ENCODE assay signal across 23 cellular contexts in the genomic region with DNA sequence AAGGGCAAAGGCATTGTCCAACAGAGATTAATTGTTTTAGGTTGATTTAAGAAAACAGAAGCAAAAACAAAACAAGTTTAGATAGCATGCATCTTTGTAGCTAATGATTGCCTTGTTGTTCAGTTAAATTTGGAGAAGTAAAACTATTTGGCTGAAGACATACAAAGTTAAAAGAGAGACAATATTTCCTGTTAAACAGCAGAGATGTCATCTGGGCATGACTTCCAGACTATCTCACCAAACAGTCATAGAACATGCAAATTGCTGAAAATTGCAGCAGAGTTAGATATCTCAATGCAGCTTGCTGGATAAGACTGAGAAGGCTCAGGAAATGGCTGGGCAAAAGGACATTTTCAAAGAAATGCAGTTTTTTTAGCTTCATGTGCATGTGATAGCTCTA.
DNase-seq lines count a peak whose midpoint lies in the region; ATAC-seq, FAIRE-seq and TF ChIP-seq lines count a peak whose summit lies in the region.
"Had no signal": no experiment of that assay in that cellular context is flagged by ENCODE, and none has a peak within 500 bp of the region (broad histone marks: within the 10 kb centered on the region; RNA-seq: fewer than 3 reads in every experiment).

No MANE protein-coding gene starts in this region.

- H3K27ac ChIP-seq in DOHH2 (ENCODE audit: low read depth, low read length) = peak overlapping the region; percentile 79
- no peak overlapping the region for H3K27ac ChIP-seq in OCI-LY1 (ENCODE audit: low read depth, low read length, poor library complexity, severe bottlenecking)
- H3K27ac ChIP-seq: A549, BLaER1, C4-2B had no signal

- ATAC-seq in HG03175 (IDR thresholded peaks at IDR 0.05; ENCODE audit: unreplicated experiment) = peak; percentile 43
- peak; percentile 31 for ATAC-seq in memory B cell (ENCODE audit: low read depth)
- ATAC-seq in GM21367 (IDR thresholded peaks at IDR 0.05; ENCODE audit: unreplicated experiment) = no peak
- ATAC-seq: A549; CD8-positive, alpha-beta T cell; GM12878 had no signal

- no peak for FAIRE-seq in H54 (lab: Jason Lieb, UNC)
- FAIRE-seq: A549, GM12878 had no signal

- TF ChIP-seq CTCF in DOHH2 (IDR thresholded peaks at IDR 0.05; ENCODE audit: low read depth, low read length, poor library complexity, severe bottlenecking) (no peak), OCI-LY1 (IDR thresholded peaks at IDR 0.05; ENCODE audit: low read length) (no peak)

- H3K4me1 Mint-ChIP-seq in memory B cell = no peaks in the 10 kb centered on the region
- H3K4me1 Mint-ChIP-seq: CD4-positive, CD25-positive, alpha-beta regulatory T cell had no signal

- H3K27ac Mint-ChIP-seq in memory B cell = no peak overlapping the region
- H3K27ac Mint-ChIP-seq: CD4-positive, CD25-positive, alpha-beta regulatory T cell; CD8-positive, alpha-beta T cell had no signal

- H3K36me3 Mint-ChIP-seq in memory B cell = no peaks in the 10 kb centered on the region
- H3K36me3 Mint-ChIP-seq: CD4-positive, CD25-positive, alpha-beta regulatory T cell; CD8-positive, alpha-beta T cell had no signal

- peaks cover 4% of the 10 kb centered on the region; the same call in 1 of the 2 replicates for H3F3A ChIP-seq in DOHH2 (ENCODE audit: control insufficient read depth, insufficient read depth)
- no peaks in the 10 kb centered on the region for H3F3A ChIP-seq in OCI-LY1 (ENCODE audit: insufficient read depth, low read length)

- no peak for TF ChIP-seq POLR2A in H54 (IDR thresholded peaks at IDR 0.05; ENCODE audit: low read depth, low read length)

- DNase-seq in memory B cell (ENCODE audit: low spot score in 2 of 2) (no peak), AG08395 (ENCODE audit: low spot score) (no peak), H54 (ENCODE audit: insufficient read length, low spot score) (no peak)
- DNase-seq: 8988T; ACHN; Caco-2; CD4-positive, CD25-positive, alpha-beta regulatory T cell; CD8-positive, alpha-beta T cell; DMS153; DND-41; EL; GDM1; GOT3; H7; HCEC 1CT had no signal

- H3K9me3 ChIP-seq in DOHH2 (ENCODE audit: control insufficient read depth, insufficient read depth, low read length) = no peaks in the 10 kb centered on the region
- H3K9me3 ChIP-seq in OCI-LY1 (ENCODE audit: low read length) = no peaks in the 10 kb centered on the region
- H3K9me3 ChIP-seq: A549, BLaER1, Caco-2 had no signal

- peaks cover 29% of the 10 kb centered on the region for H3K4me1 ChIP-seq in DOHH2 (ENCODE audit: control insufficient read depth, low read length)
- H3K4me1 ChIP-seq in OCI-LY1 (ENCODE audit: insufficient read depth, low read length, severe bottlenecking) = peaks cover 15% of the 10 kb centered on the region
- H3K4me1 ChIP-seq: A549, BLaER1, Caco-2 had no signal

- no peaks in the 10 kb centered on the region for H3K9me2 ChIP-seq in DOHH2 (replicated peaks; ENCODE audit: control insufficient read depth, low read length)
- H3K9me2 ChIP-seq in OCI-LY1 (ENCODE audit: low read depth, low read length) = no peaks in the 10 kb centered on the region

- H3K36me3 ChIP-seq in DOHH2 (ENCODE audit: control insufficient read depth, low read length) (no peaks in the 10 kb centered on the region), OCI-LY1 (ENCODE audit: insufficient read depth, low read length) (no peaks in the 10 kb centered on the region)
- H3K36me3 ChIP-seq: BLaER1 had no signal

- peak overlapping the region; percentile 54 for H3K4me2 ChIP-seq in DOHH2 (ENCODE audit: low read length)
- H3K4me2 ChIP-seq in OCI-LY1 (ENCODE audit: low read length) = peak overlapping the region; percentile 40
- H3K4me2 ChIP-seq: A549, BLaER1 had no signal

- H4K20me1 ChIP-seq in DOHH2 (ENCODE audit: control insufficient read depth, insufficient read depth, low read depth, low read length) = no peaks in the 10 kb centered on the region
- H4K20me1 ChIP-seq in OCI-LY1 (ENCODE audit: insufficient read depth, low read length) = no peaks in the 10 kb centered on the region
- H4K20me1 ChIP-seq: BLaER1 had no signal

- no peaks in the 10 kb centered on the region for H3K27me3 Mint-ChIP-seq in memory B cell
- H3K27me3 Mint-ChIP-seq: CD4-positive, CD25-positive, alpha-beta regulatory T cell had no signal

- H3K4me3 ChIP-seq in DOHH2 (ENCODE audit: low read length) (peak overlapping the region; percentile 50), OCI-LY1 (ENCODE audit: low read depth, low read length, poor library complexity, severe bottlenecking) (no peak overlapping the region)
- H3K4me3 ChIP-seq: A549, BLaER1, GM12878 had no signal

- no peak overlapping the region for H2AFZ ChIP-seq in OCI-LY1 (ENCODE audit: low read length)

- H3K4me3 Mint-ChIP-seq in memory B cell = no peak overlapping the region
- H3K4me3 Mint-ChIP-seq: CD4-positive, CD25-positive, alpha-beta regulatory T cell; CD8-positive, alpha-beta T cell had no signal

- H3K9ac ChIP-seq in OCI-LY1 (ENCODE audit: low read length) = no peak overlapping the region
- H3K9ac ChIP-seq: BLaER1 had no signal

- H3K27me3 ChIP-seq in DOHH2 (ENCODE audit: control insufficient read depth, low read length) (no peaks in the 10 kb centered on the region), OCI-LY1 (ENCODE audit: insufficient read depth, low read length) (no peaks in the 10 kb centered on the region)
- H3K27me3 ChIP-seq: BLaER1 had no signal

- H3K79me2 ChIP-seq in DOHH2 (ENCODE audit: control insufficient read depth, low read length) = no peaks in the 10 kb centered on the region
- no peaks in the 10 kb centered on the region for H3K79me2 ChIP-seq in OCI-LY1 (ENCODE audit: insufficient read depth, low read length)

- H3K9me3 Mint-ChIP-seq in memory B cell = peaks cover 2% of the 10 kb centered on the region
